ENCODE assay signal across 28 cellular contexts in the genomic region with DNA sequence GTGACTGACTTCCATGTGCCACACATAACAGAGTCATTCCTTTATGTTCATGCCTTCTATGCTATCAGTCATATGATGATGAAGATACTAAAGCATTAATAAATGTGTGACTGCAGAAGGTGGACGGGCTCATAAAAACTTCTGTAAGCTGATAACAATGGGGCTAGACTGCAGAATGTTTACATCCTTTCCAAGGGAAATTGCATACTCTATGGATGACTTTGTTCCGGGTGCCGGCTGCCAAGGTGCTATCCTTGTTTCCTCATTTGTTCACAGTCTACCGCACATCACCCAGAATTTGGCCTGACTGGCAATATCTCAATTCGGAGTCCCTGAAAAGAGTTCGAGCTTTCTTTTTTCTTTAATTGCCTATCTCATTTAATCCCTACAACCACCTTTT.
DNase-seq lines count a peak whose midpoint lies in the region; ATAC-seq, FAIRE-seq and TF ChIP-seq lines count a peak whose summit lies in the region.
"Had no signal": no experiment of that assay in that cellular context is flagged by ENCODE, and none has a peak within 500 bp of the region (broad histone marks: within the 10 kb centered on the region; RNA-seq: fewer than 3 reads in every experiment).

No MANE protein-coding gene starts in this region.

- no peaks in the 10 kb centered on the region for H3K27me3 Mint-ChIP-seq in activated T-cell treated with anti-CD3 and anti-CD28 coated beads, Interleukin-2, amount 50 U/mL, for 24 hours
- H3K27me3 Mint-ChIP-seq in activated T-cell treated with anti-CD3 and anti-CD28 coated beads, Interleukin-2, amount 50 U/mL, for 72 hours (ENCODE audit: low read depth): no peaks in the 10 kb centered on the region
- no peaks in the 10 kb centered on the region for H3K27me3 Mint-ChIP-seq in activated T-helper 2 cell treated with anti-CD3 and anti-CD28 coated beads, Interferon-gamma antibody, Interleukin-2, Interleukin-4, amounts not matched to agents 10 μg/mL and 5 μg/mL and 100 μg/mL, durations not matched to agents 14 hours and 24 hours and 36 hours (ENCODE audit: low read depth)
- peaks cover 1% of the 10 kb centered on the region for H3K27me3 Mint-ChIP-seq in endothelial cell (ENCODE audit: unreplicated experiment)
- H3K27me3 Mint-ChIP-seq: CD4-positive, alpha-beta memory T cell; CD4-positive, CD25-positive, alpha-beta regulatory T cell; CD8-positive, alpha-beta memory T cell had no signal

- no peak overlapping the region for H2AFZ ChIP-seq in mesenchymal stem cell (ENCODE audit: low read depth, low read length)

- FAIRE-seq in small intestine (lab: Jason Lieb, UNC): no peak
- FAIRE-seq: A204.1, GM12891, GM19239 had no signal

- H3K4me2 ChIP-seq in mesenchymal stem cell (ENCODE audit: low read length, poor library complexity, severe bottlenecking): no peak overlapping the region
- H3K4me2 ChIP-seq: BLaER1 had no signal

- no peak overlapping the region for H4K91ac ChIP-seq in mesenchymal stem cell (ENCODE audit: low read length)

- no peak overlapping the region for H2BK5ac ChIP-seq in mesenchymal stem cell (ENCODE audit: low read depth, low read length, poor library complexity, severe bottlenecking)

- H2BK120ac ChIP-seq in mesenchymal stem cell (ENCODE audit: low read depth, low read length): no peak overlapping the region

- no peak for DNase-seq in activated T-cell treated with anti-CD3 and anti-CD28 coated beads, Interleukin-2, amount 50 U/mL, for 24 hours
- no peak for DNase-seq in activated T-cell treated with anti-CD3 and anti-CD28 coated beads, Interleukin-2, amount 50 U/mL, for 72 hours
- no peak for DNase-seq in activated T-helper 2 cell treated with anti-CD3 and anti-CD28 coated beads, Interferon-gamma antibody, Interleukin-2, Interleukin-4, amounts not matched to agents 10 μg/mL and 5 μg/mL and 100 μg/mL, durations not matched to agents 14 hours and 24 hours and 36 hours (ENCODE audit: low spot score)
- DNase-seq in left colon: no peak
- DNase-seq in small intestine: peak; percentile 12
- DNase-seq in mesenchymal stem cell: no peak
- no peak for DNase-seq in GM10248 (ENCODE audit: extremely low spot score)
- no peak for DNase-seq in endothelial cell (ENCODE audit: low spot score)
- DNase-seq: 8988T; ACHN; BE2C; C1 segment of cervical spinal cord; CD4-positive, alpha-beta memory T cell; CD4-positive, CD25-positive, alpha-beta regulatory T cell; CD8-positive, alpha-beta memory T cell; COR-L47; DMS 273 treated with DMSO at 0.1 percent for 48 hours; DMS153; DMS53; DMS79; DND-41; EL; GDM1 had no signal

- H3K4me1 Mint-ChIP-seq in activated T-cell treated with anti-CD3 and anti-CD28 coated beads, Interleukin-2, amount 50 U/mL, for 24 hours (ENCODE audit: low read depth): peaks cover 29% of the 10 kb centered on the region
- H3K4me1 Mint-ChIP-seq in activated T-cell treated with anti-CD3 and anti-CD28 coated beads, Interleukin-2, amount 50 U/mL, for 72 hours (ENCODE audit: low read depth): peaks cover 47% of the 10 kb centered on the region
- H3K4me1 Mint-ChIP-seq in activated T-helper 2 cell treated with anti-CD3 and anti-CD28 coated beads, Interferon-gamma antibody, Interleukin-2, Interleukin-4, amounts not matched to agents 10 μg/mL and 5 μg/mL and 100 μg/mL, durations not matched to agents 14 hours and 24 hours and 36 hours (ENCODE audit: low read depth): peaks cover 52% of the 10 kb centered on the region
- H3K4me1 Mint-ChIP-seq in endothelial cell (ENCODE audit: unreplicated experiment): peaks cover 7% of the 10 kb centered on the region
- H3K4me1 Mint-ChIP-seq: CD14-positive monocyte had no signal

- H3K4me1 ChIP-seq in small intestine (ENCODE audit: control insufficient read depth in 2 of 2, insufficient read depth in 1 of 2, low read depth in 1 of 2, low read length in 1 of 2) (no peaks in the 10 kb centered on the region), mesenchymal stem cell (ENCODE audit: control insufficient read depth, insufficient read depth, low read depth, low read length) (peaks cover 7% of the 10 kb centered on the region)
- H3K4me1 ChIP-seq: BE2C, BLaER1 had no signal

- no peaks in the 10 kb centered on the region for H3K9me3 Mint-ChIP-seq in activated T-cell treated with anti-CD3 and anti-CD28 coated beads, Interleukin-2, amount 50 U/mL, for 24 hours
- peaks cover 5% of the 10 kb centered on the region in 2 donors for H3K9me3 Mint-ChIP-seq in activated T-cell treated with anti-CD3 and anti-CD28 coated beads, Interleukin-2, amount 50 U/mL, for 72 hours
- H3K9me3 Mint-ChIP-seq in activated T-helper 2 cell treated with anti-CD3 and anti-CD28 coated beads, Interferon-gamma antibody, Interleukin-2, Interleukin-4, amounts not matched to agents 10 μg/mL and 5 μg/mL and 100 μg/mL, durations not matched to agents 14 hours and 24 hours and 36 hours: peaks cover 10% of the 10 kb centered on the region
- peaks cover 4% of the 10 kb centered on the region for H3K9me3 Mint-ChIP-seq in endothelial cell (ENCODE audit: unreplicated experiment)
- H3K9me3 Mint-ChIP-seq: CD4-positive, alpha-beta memory T cell; CD8-positive, alpha-beta memory T cell had no signal

- POLR2A ChIA-PET in GM10248 (lab: Yijun Ruan, JAX): no interaction called here

- H3K27me3 ChIP-seq in small intestine (ENCODE audit: control insufficient read depth in 2 of 2, insufficient read depth in 2 of 2, low read length in 2 of 2): no peaks in the 10 kb centered on the region
- no peaks in the 10 kb centered on the region for H3K27me3 ChIP-seq in mesenchymal stem cell (ENCODE audit: control insufficient read depth in 1 of 2, insufficient read depth in 1 of 2, low read length in 2 of 2)
- H3K27me3 ChIP-seq: BE2C, BLaER1 had no signal

- CTCF ChIA-PET in GM10248 (lab: Yijun Ruan, JAX): interaction anchor here (1.2 kb wide), 1 partner anchor 29 kb away, joined by 3 read pairs; no protein-coding TSS in a partner anchor

- H3K27ac ChIP-seq in small intestine (ENCODE audit: low read depth in 1 of 2, low read length in 1 of 2) (no peak overlapping the region), mesenchymal stem cell (ENCODE audit: low read length, poor library complexity, severe bottlenecking) (no peak overlapping the region)
- H3K27ac ChIP-seq: BLaER1 had no signal

- no peaks in the 10 kb centered on the region for H3K9me3 ChIP-seq in small intestine (ENCODE audit: control insufficient read depth, low read depth)
- peaks cover 4% of the 10 kb centered on the region for H3K9me3 ChIP-seq in mesenchymal stem cell (ENCODE audit: control insufficient read depth, low read length)
- H3K9me3 ChIP-seq: BE2C, BLaER1 had no signal

- H4K8ac ChIP-seq in mesenchymal stem cell (ENCODE audit: low read length): no peak overlapping the region

- H3K14ac ChIP-seq in mesenchymal stem cell (ENCODE audit: low read length in 2 of 2): no peak overlapping the region

- H2AK5ac ChIP-seq in mesenchymal stem cell (ENCODE audit: low read length, severe bottlenecking): no peak overlapping the region

- peak overlapping the region; percentile 8 for H3K27ac Mint-ChIP-seq in activated T-cell treated with anti-CD3 and anti-CD28 coated beads, Interleukin-2, amount 50 U/mL, for 24 hours
- H3K27ac Mint-ChIP-seq in activated T-cell treated with anti-CD3 and anti-CD28 coated beads, Interleukin-2, amount 50 U/mL, for 72 hours: no peak overlapping the region
- peak overlapping the region; percentile 24 for H3K27ac Mint-ChIP-seq in activated T-helper 2 cell treated with anti-CD3 and anti-CD28 coated beads, Interferon-gamma antibody, Interleukin-2, Interleukin-4, amounts not matched to agents 10 μg/mL and 5 μg/mL and 100 μg/mL, durations not matched to agents 14 hours and 24 hours and 36 hours
- H3K27ac Mint-ChIP-seq in endothelial cell (ENCODE audit: unreplicated experiment): no peak overlapping the region
- H3K27ac Mint-ChIP-seq: CD14-positive monocyte; CD4-positive, alpha-beta memory T cell; CD4-positive, CD25-positive, alpha-beta regulatory T cell; CD8-positive, alpha-beta memory T cell had no signal

- WGBS in small intestine, 3 donors: 92 to 95% (median 95%) methylated on average over 6 of the region's 6 CpGs
- 96% methylated on average over 6 of the region's 6 CpGs for WGBS in mesenchymal stem cell

- no peak overlapping the region for H3K4me3 ChIP-seq in small intestine (ENCODE audit: low read depth in 1 of 2, low read length in 2 of 2)
- H3K4me3 ChIP-seq in mesenchymal stem cell (ENCODE audit: insufficient read depth in 1 of 2, low read depth in 1 of 2, low read length in 2 of 2): no peak overlapping the region
- H3K4me3 ChIP-seq: BLaER1 had no signal

- ATAC-seq in activated T-cell treated with anti-CD3 and anti-CD28 coated beads, Interleukin-2, amount 50 U/mL, for 72 hours (replicated peaks in 1 of 2): no peak
- peak; percentile 83 for ATAC-seq in left colon

- intact Hi-C loops in activated T-helper 2 cell treated with anti-CD3 and anti-CD28 coated beads, Interferon-gamma antibody, Interleukin-2, Interleukin-4, amounts not matched to agents 10 μg/mL and 5 μg/mL and 100 μg/mL, durations not matched to agents 14 hours and 24 hours and 36 hours (cut with micrococcal nuclease): loop anchor here (1.0 kb wide), 1 partner anchor 24 kb away; no protein-coding TSS in a partner anchor
- intact Hi-C loops in left colon (cut with DNase I, micrococcal nuclease): no loop called here

- no peak overlapping the region for H3K4ac ChIP-seq in mesenchymal stem cell (ENCODE audit: low read depth in 1 of 2, low read length in 2 of 2)

- H3K36me3 Mint-ChIP-seq in activated T-cell treated with anti-CD3 and anti-CD28 coated beads, Interleukin-2, amount 50 U/mL, for 24 hours (ENCODE audit: low read depth): peaks cover 84% of the 10 kb centered on the region
- peaks cover 15 to 27% of the 10 kb centered on the region in 2 donors for H3K36me3 Mint-ChIP-seq in activated T-cell treated with anti-CD3 and anti-CD28 coated beads, Interleukin-2, amount 50 U/mL, for 72 hours (ENCODE audit: insufficient read depth in 2 of 2)
- peaks cover 88% of the 10 kb centered on the region for H3K36me3 Mint-ChIP-seq in activated T-helper 2 cell treated with anti-CD3 and anti-CD28 coated beads, Interferon-gamma antibody, Interleukin-2, Interleukin-4, amounts not matched to agents 10 μg/mL and 5 μg/mL and 100 μg/mL, durations not matched to agents 14 hours and 24 hours and 36 hours (ENCODE audit: low read depth)
- H3K36me3 Mint-ChIP-seq in endothelial cell (ENCODE audit: low read depth, unreplicated experiment): peaks cover 24% of the 10 kb centered on the region

- no peak overlapping the region for H3K23ac ChIP-seq in mesenchymal stem cell (ENCODE audit: low read length in 2 of 2)

- no peak overlapping the region for H3K9ac ChIP-seq in mesenchymal stem cell (ENCODE audit: low read length)
- H3K9ac ChIP-seq: BLaER1 had no signal

- no peak for TF ChIP-seq CTCF in GM10248 (IDR thresholded peaks at IDR 0.05; ENCODE audit: control extremely low read depth, extremely low read depth, low read depth, missing control alignments)
- no peak for TF ChIP-seq CTCF in endothelial cell (IDR thresholded peaks at IDR 0.05; ENCODE audit: unreplicated experiment)

- no peak overlapping the region for H2BK12ac ChIP-seq in mesenchymal stem cell (ENCODE audit: low read length in 2 of 2)

- H2BK15ac ChIP-seq in mesenchymal stem cell (ENCODE audit: low read depth, poor library complexity, severe bottlenecking): no peak overlapping the region

- no peak overlapping the region for H3K18ac ChIP-seq in mesenchymal stem cell (ENCODE audit: low read depth in 1 of 2, low read length in 2 of 2)

- peaks cover 21% of the 10 kb centered on the region for H3K79me1 ChIP-seq in mesenchymal stem cell (replicated peaks; ENCODE audit: low read length, poor library complexity, severe bottlenecking)

- peaks cover 0 to 9% of the 10 kb centered on the region in 2 donors for H3K36me3 ChIP-seq in small intestine (ENCODE audit: control insufficient read depth in 2 of 2, insufficient read depth in 2 of 2, low read length in 2 of 2)
- peaks cover 27 to 62% of the 10 kb centered on the region in 2 experiments for H3K36me3 ChIP-seq in mesenchymal stem cell (ENCODE audit: control insufficient read depth in 1 of 2, insufficient read depth in 2 of 2, low read depth in 1 of 2, low read length in 2 of 2)
- H3K36me3 ChIP-seq: BE2C had no signal

- H3K4me3 Mint-ChIP-seq in activated T-cell treated with anti-CD3 and anti-CD28 coated beads, Interleukin-2, amount 50 U/mL, for 24 hours: no peak overlapping the region
- H3K4me3 Mint-ChIP-seq in activated T-cell treated with anti-CD3 and anti-CD28 coated beads, Interleukin-2, amount 50 U/mL, for 72 hours: no peak overlapping the region
- no peak overlapping the region for H3K4me3 Mint-ChIP-seq in activated T-helper 2 cell treated with anti-CD3 and anti-CD28 coated beads, Interferon-gamma antibody, Interleukin-2, Interleukin-4, amounts not matched to agents 10 μg/mL and 5 μg/mL and 100 μg/mL, durations not matched to agents 14 hours and 24 hours and 36 hours (ENCODE audit: low read depth)
- H3K4me3 Mint-ChIP-seq in endothelial cell (ENCODE audit: unreplicated experiment): no peak overlapping the region
- H3K4me3 Mint-ChIP-seq: CD14-positive monocyte; CD4-positive, alpha-beta memory T cell; CD4-positive, CD25-positive, alpha-beta regulatory T cell; CD8-positive, alpha-beta memory T cell had no signal

Comparison
In these comparisons a context has a peak if more than half of its experiments do, and no peak if none do; other contexts are left out.
1. H3K27ac Mint-ChIP-seq: peak in activated T-cell treated with anti-CD3 and anti-CD28 coated beads, Interleukin-2, amount 50 U/mL, for 24 hours (single experiment) and activated T-helper 2 cell treated with anti-CD3 and anti-CD28 coated beads, Interferon-gamma antibody, Interleukin-2, Interleukin-4, amounts not matched to agents 10 μg/mL and 5 μg/mL and 100 μg/mL, durations not matched to agents 14 hours and 24 hours and 36 hours (single experiment); none in activated T-cell treated with anti-CD3 and anti-CD28 coated beads, Interleukin-2, amount 50 U/mL, for 72 hours (single experiment) and endothelial cell (single experiment).